In genomic region chr15:101255615-101256350, GRCh38 we compare ENCODE assay signal across 2 cellular contexts.
TF ChIP-seq lines count a peak whose summit lies in the region.

No MANE protein-coding gene starts in this region.

TF ChIP-seq in K562, 482 proteins besides CTCF, POLR2A, EP300 and RAD21 (continues in another document):
- TF ChIP-seq DACH1 (IDR thresholded peaks at IDR 0.05; ENCODE audit: partially characterized antibody) (peak; percentile 90), MYNN (IDR thresholded peaks at IDR 0.05) (peak; percentile 90), MYNN (CRISPR knock-in tag; IDR thresholded peaks at IDR 0.05) (no peak), BDP1 (IDR thresholded peaks at IDR 0.05; ENCODE audit: insufficient read depth, insufficient read length) (no peak), EHMT2 (IDR thresholded peaks at IDR 0.05) (peak; percentile 88), XRCC5 (IDR thresholded peaks at IDR 0.05; ENCODE audit: low read depth, low read length) (peak; percentile 70; the same call in 1 of the 2 replicates), UBTF (IDR thresholded peaks at IDR 0.05; ENCODE audit: borderline replicate concordance in 1 of 2, low read depth in 2 of 2, low read length in 2 of 2) (0 out of 4 replicates have a peak, but pooled peaks of 1 of the 2 experiments have one; percentile 41), ZNF12 (CRISPR knock-in tag; IDR thresholded peaks at IDR 0.05) (no peak), ZFP30 (CRISPR knock-in tag; IDR thresholded peaks at IDR 0.05; ENCODE audit: borderline replicate concordance) (no peak), BRD9 (IDR thresholded peaks at IDR 0.05; ENCODE audit: low read depth, partially characterized antibody) (peak; percentile 89), CHD1 (IDR thresholded peaks at IDR 0.05; ENCODE audit: low read length) (no peak), CBX3 (IDR thresholded peaks at IDR 0.05; ENCODE audit: borderline replicate concordance in 1 of 2, low read length in 2 of 2) (peak in 1 of 2 experiments; percentile 72; a peak in 1 of 3 replicates), CREB1 (IDR thresholded peaks at IDR 0.05) (peak; percentile 41; the same call in 1 of the 2 replicates), CREB1 (CRISPR knock-in tag; IDR thresholded peaks at IDR 0.05) (peak; percentile 61), GABPB1 (CRISPR knock-in tag; IDR thresholded peaks at IDR 0.05) (0 out of 2 replicates have a peak, but pooled peaks have one; percentile 49), ARNT (IDR thresholded peaks at IDR 0.05) (peak; percentile 94 to 95), ZBTB8A (IDR thresholded peaks at IDR 0.05; ENCODE audit: partially characterized antibody) (no peak), LCOR (CRISPR knock-in tag; IDR thresholded peaks at IDR 0.05) (peak; percentile 81), THAP12 (CRISPR knock-in tag; IDR thresholded peaks at IDR 0.05) (no peak)
- TF ChIP-seq, protein P1, sequence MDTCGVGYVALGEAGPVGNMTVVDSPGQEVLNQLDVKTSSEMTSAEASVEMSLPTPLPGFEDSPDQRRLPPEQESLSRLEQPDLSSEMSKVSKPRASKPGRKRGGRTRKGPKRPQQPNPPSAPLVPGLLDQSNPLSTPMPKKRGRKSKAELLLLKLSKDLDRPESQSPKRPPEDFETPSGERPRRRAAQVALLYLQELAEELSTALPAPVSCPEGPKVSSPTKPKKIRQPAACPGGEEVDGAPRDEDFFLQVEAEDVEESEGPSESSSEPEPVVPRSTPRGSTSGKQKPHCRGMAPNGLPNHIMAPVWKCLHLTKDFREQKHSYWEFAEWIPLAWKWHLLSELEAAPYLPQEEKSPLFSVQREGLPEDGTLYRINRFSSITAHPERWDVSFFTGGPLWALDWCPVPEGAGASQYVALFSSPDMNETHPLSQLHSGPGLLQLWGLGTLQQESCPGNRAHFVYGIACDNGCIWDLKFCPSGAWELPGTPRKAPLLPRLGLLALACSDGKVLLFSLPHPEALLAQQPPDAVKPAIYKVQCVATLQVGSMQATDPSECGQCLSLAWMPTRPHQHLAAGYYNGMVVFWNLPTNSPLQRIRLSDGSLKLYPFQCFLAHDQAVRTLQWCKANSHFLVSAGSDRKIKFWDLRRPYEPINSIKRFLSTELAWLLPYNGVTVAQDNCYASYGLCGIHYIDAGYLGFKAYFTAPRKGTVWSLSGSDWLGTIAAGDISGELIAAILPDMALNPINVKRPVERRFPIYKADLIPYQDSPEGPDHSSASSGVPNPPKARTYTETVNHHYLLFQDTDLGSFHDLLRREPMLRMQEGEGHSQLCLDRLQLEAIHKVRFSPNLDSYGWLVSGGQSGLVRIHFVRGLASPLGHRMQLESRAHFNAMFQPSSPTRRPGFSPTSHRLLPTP (IDR thresholded peaks at IDR 0.05; ENCODE audit: borderline replicate concordance, extremely low read depth, insufficient read length): no peak
- TF ChIP-seq, protein P2, sequence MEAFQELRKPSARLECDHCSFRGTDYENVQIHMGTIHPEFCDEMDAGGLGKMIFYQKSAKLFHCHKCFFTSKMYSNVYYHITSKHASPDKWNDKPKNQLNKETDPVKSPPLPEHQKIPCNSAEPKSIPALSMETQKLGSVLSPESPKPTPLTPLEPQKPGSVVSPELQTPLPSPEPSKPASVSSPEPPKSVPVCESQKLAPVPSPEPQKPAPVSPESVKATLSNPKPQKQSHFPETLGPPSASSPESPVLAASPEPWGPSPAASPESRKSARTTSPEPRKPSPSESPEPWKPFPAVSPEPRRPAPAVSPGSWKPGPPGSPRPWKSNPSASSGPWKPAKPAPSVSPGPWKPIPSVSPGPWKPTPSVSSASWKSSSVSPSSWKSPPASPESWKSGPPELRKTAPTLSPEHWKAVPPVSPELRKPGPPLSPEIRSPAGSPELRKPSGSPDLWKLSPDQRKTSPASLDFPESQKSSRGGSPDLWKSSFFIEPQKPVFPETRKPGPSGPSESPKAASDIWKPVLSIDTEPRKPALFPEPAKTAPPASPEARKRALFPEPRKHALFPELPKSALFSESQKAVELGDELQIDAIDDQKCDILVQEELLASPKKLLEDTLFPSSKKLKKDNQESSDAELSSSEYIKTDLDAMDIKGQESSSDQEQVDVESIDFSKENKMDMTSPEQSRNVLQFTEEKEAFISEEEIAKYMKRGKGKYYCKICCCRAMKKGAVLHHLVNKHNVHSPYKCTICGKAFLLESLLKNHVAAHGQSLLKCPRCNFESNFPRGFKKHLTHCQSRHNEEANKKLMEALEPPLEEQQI (IDR thresholded peaks at IDR 0.05): peak; percentile 57; the same call in 1 of the 2 replicates

TF ChIP-seq in GM23338, 12 proteins besides CTCF, POLR2A, EP300 and RAD21:
- TF ChIP-seq CREB1 (CRISPR knock-in tag; IDR thresholded peaks at IDR 0.05; ENCODE audit: low read depth) (no peak), POLR2AphosphoS5 (IDR thresholded peaks at IDR 0.05; ENCODE audit: low read depth) (no peak), EZH2phosphoT487 (IDR thresholded peaks at IDR 0.05; ENCODE audit: unreplicated experiment) (no peak), ZNF114 (CRISPR knock-in tag; IDR thresholded peaks at IDR 0.05) (no peak), JUNB (IDR thresholded peaks at IDR 0.05; ENCODE audit: unreplicated experiment) (no peak), NANOG (IDR thresholded peaks at IDR 0.05; ENCODE audit: borderline replicate concordance) (no peak), REST (IDR thresholded peaks at IDR 0.05; ENCODE audit: unreplicated experiment) (no peak), ZNF331 (CRISPR knock-in tag; IDR thresholded peaks at IDR 0.05; ENCODE audit: low read depth) (no peak), EZH2 (IDR thresholded peaks at IDR 0.05; ENCODE audit: low read depth, unreplicated experiment) (no peak), ETS1 (IDR thresholded peaks at IDR 0.05) (no peak), STAT1 (IDR thresholded peaks at IDR 0.05; ENCODE audit: unreplicated experiment) (no peak)
- TF ChIP-seq, protein P3, sequence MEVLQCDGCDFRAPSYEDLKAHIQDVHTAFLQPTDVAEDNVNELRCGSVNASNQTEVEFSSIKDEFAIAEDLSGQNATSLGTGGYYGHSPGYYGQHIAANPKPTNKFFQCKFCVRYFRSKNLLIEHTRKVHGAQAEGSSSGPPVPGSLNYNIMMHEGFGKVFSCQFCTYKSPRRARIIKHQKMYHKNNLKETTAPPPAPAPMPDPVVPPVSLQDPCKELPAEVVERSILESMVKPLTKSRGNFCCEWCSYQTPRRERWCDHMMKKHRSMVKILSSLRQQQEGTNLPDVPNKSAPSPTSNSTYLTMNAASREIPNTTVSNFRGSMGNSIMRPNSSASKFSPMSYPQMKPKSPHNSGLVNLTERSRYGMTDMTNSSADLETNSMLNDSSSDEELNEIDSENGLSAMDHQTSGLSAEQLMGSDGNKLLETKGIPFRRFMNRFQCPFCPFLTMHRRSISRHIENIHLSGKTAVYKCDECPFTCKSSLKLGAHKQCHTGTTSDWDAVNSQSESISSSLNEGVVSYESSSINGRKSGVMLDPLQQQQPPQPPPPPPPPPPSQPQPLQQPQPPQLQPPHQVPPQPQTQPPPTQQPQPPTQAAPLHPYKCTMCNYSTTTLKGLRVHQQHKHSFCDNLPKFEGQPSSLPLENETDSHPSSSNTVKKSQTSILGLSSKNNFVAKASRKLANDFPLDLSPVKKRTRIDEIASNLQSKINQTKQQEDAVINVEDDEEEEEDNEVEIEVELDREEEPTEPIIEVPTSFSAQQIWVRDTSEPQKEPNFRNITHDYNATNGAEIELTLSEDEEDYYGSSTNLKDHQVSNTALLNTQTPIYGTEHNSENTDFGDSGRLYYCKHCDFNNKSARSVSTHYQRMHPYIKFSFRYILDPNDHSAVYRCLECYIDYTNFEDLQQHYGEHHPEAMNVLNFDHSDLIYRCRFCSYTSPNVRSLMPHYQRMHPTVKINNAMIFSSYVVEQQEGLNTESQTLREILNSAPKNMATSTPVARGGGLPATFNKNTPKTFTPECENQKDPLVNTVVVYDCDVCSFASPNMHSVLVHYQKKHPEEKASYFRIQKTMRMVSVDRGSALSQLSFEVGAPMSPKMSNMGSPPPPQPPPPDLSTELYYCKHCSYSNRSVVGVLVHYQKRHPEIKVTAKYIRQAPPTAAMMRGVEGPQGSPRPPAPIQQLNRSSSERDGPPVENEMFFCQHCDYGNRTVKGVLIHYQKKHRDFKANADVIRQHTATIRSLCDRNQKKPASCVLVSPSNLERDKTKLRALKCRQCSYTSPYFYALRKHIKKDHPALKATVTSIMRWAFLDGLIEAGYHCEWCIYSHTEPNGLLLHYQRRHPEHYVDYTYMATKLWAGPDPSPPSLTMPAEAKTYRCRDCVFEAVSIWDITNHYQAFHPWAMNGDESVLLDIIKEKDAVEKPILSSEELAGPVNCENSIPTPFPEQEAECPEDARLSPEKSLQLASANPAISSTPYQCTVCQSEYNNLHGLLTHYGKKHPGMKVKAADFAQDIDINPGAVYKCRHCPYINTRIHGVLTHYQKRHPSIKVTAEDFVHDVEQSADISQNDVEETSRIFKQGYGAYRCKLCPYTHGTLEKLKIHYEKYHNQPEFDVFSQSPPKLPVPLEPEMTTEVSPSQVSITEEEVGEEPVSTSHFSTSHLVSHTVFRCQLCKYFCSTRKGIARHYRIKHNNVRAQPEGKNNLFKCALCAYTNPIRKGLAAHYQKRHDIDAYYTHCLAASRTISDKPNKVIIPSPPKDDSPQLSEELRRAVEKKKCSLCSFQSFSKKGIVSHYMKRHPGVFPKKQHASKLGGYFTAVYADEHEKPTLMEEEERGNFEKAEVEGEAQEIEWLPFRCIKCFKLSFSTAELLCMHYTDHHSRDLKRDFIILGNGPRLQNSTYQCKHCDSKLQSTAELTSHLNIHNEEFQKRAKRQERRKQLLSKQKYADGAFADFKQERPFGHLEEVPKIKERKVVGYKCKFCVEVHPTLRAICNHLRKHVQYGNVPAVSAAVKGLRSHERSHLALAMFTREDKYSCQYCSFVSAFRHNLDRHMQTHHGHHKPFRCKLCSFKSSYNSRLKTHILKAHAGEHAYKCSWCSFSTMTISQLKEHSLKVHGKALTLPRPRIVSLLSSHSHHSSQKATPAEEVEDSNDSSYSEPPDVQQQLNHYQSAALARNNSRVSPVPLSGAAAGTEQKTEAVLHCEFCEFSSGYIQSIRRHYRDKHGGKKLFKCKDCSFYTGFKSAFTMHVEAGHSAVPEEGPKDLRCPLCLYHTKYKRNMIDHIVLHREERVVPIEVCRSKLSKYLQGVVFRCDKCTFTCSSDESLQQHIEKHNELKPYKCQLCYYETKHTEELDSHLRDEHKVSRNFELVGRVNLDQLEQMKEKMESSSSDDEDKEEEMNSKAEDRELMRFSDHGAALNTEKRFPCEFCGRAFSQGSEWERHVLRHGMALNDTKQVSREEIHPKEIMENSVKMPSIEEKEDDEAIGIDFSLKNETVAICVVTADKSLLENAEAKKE (CRISPR knock-in tag; IDR thresholded peaks at IDR 0.05): no peak
TF ChIP-seq in GM23338: peak in this region for 0.
